ENCODE assay signal across 1 cellular context in the genomic region with DNA sequence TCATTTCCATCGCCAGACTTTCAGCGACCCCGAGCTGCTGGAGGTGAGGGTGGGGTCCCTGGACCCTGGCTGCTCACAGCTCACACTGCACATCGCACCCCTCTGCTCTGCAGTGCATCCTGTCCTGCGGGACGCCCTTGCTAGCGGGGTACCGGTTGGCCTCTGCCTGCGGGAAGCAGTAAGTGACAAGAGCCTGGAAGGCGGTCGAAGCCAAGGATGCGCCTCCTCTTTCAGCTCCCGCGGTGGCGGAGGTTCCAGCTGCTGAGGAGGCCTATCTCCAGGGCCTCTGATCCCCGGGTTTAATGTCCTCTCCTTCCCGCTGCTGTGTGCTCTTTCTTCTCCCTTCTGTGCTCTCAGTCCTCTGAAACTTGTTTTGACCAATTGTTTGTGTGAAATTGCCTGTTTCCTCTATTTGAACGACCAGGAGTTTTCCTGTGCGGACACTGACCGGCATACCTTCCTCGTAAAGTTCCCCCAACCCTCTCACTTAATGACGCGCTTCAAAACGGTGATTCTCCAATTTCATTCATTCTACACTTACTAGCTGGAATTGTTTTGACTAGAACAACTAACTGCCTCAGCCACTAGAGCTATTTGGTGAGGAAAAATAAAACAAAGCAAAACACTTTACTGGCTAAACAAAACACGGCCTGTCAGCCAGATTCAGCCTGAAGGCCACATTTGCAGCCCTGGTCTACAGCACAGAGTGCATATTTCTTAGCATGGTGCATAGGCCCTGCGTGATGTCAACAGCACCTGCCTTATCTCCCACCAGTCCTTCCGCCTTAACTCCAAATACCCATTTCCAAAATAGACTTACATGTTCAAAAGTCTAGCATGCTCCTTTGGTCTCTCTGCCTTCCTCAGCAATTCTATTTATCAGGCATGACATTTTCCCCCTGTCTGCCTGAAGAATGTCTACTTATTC.
TF ChIP-seq lines count a peak whose summit lies in the region.

No MANE protein-coding gene starts in this region.

TF ChIP-seq in K562, 482 proteins besides CTCF, POLR2A, EP300 and RAD21:
- TF ChIP-seq HLTF (IDR thresholded peaks at IDR 0.05) = no peak
- TF ChIP-seq ZC3H4 (CRISPR knock-in tag; IDR thresholded peaks at IDR 0.05; ENCODE audit: borderline replicate concordance) = no peak
- TF ChIP-seq BCL6 (CRISPR knock-in tag; IDR thresholded peaks at IDR 0.05) = no peak
- no peak for TF ChIP-seq MIER1 (IDR thresholded peaks at IDR 0.05; ENCODE audit: low read depth)
- TF ChIP-seq ZNF589 (CRISPR knock-in tag; IDR thresholded peaks at IDR 0.05; ENCODE audit: low read depth) = no peak
- TF ChIP-seq FUS (optimal IDR thresholded peaks at IDR 0.05; ENCODE audit: low read depth, low read length) = no peak
- TF ChIP-seq POLR2B (IDR thresholded peaks at IDR 0.05; ENCODE audit: low read depth, partially characterized antibody) = no peak
- no peak for TF ChIP-seq FOS (IDR thresholded peaks at IDR 0.05; ENCODE audit: extremely low read depth, insufficient read length)
- TF ChIP-seq, protein P1, sequence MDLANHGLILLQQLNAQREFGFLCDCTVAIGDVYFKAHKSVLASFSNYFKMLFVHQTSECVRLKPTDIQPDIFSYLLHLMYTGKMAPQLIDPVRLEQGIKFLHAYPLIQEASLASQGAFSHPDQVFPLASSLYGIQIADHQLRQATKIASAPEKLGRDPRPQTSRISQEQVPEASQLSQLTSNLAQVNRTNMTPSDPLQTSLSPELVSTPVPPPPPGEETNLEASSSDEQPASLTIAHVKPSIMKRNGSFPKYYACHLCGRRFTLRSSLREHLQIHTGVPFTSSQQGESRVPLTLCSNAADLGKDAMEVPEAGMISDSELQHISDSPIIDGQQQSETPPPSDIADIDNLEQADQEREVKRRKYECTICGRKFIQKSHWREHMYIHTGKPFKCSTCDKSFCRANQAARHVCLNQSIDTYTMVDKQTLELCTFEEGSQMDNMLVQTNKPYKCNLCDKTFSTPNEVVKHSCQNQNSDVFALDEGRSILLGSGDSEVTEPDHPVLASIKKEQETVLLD (IDR thresholded peaks at IDR 0.05) = no peak
- TF ChIP-seq ILF3 (IDR thresholded peaks at IDR 0.05; ENCODE audit: borderline replicate concordance) = no peak
- TF ChIP-seq ZC3H8 (IDR thresholded peaks at IDR 0.05) = no peak
- no peak for TF ChIP-seq ZBTB1 (CRISPR knock-in tag; IDR thresholded peaks at IDR 0.05; ENCODE audit: borderline replicate concordance, low read depth)
- no peak for TF ChIP-seq COPS2 (conservative IDR thresholded peaks at IDR 0.05)
- no peak for TF ChIP-seq TBL1XR1 (IDR thresholded peaks at IDR 0.05; ENCODE audit: low read length in 2 of 2)
- TF ChIP-seq POLR2H (tag; IDR thresholded peaks at IDR 0.05; ENCODE audit: low read depth) = no peak
- TF ChIP-seq, protein P2, sequence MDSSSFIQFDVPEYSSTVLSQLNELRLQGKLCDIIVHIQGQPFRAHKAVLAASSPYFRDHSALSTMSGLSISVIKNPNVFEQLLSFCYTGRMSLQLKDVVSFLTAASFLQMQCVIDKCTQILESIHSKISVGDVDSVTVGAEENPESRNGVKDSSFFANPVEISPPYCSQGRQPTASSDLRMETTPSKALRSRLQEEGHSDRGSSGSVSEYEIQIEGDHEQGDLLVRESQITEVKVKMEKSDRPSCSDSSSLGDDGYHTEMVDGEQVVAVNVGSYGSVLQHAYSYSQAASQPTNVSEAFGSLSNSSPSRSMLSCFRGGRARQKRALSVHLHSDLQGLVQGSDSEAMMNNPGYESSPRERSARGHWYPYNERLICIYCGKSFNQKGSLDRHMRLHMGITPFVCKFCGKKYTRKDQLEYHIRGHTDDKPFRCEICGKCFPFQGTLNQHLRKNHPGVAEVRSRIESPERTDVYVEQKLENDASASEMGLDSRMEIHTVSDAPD (CRISPR knock-in tag; IDR thresholded peaks at IDR 0.05) = no peak
- TF ChIP-seq ZNF23 (CRISPR knock-in tag; IDR thresholded peaks at IDR 0.05) = no peak
- TF ChIP-seq, protein P3, sequence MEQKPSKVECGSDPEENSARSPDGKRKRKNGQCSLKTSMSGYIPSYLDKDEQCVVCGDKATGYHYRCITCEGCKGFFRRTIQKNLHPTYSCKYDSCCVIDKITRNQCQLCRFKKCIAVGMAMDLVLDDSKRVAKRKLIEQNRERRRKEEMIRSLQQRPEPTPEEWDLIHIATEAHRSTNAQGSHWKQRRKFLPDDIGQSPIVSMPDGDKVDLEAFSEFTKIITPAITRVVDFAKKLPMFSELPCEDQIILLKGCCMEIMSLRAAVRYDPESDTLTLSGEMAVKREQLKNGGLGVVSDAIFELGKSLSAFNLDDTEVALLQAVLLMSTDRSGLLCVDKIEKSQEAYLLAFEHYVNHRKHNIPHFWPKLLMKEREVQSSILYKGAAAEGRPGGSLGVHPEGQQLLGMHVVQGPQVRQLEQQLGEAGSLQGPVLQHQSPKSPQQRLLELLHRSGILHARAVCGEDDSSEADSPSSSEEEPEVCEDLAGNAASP (IDR thresholded peaks at IDR 0.05) = no peak
- no peak for TF ChIP-seq SIN3B (IDR thresholded peaks at IDR 0.05; ENCODE audit: low read depth)
- no peak for TF ChIP-seq TAF9B (IDR thresholded peaks at IDR 0.05; ENCODE audit: partially characterized antibody)
